ENCODE assay signal across 1 cellular context in genomic region chr19:7871530-7872305, GRCh38.
TF ChIP-seq lines count a peak whose summit lies in the region.

No MANE protein-coding gene starts in this region.

TF ChIP-seq in HepG2, 621 proteins besides CTCF, POLR2A, EP300 and RAD21 (continued from another document):
- TF ChIP-seq POGK (CRISPR knock-in tag; conservative IDR thresholded peaks at IDR 0.05) (peak; percentile 41; the same call in 1 of the 2 replicates), E2F2 (CRISPR knock-in tag; IDR thresholded peaks at IDR 0.05; ENCODE audit: borderline replicate concordance) (no peak), ZNF451 (CRISPR knock-in tag; IDR thresholded peaks at IDR 0.05) (no peak), ZNF749 (CRISPR knock-in tag; IDR thresholded peaks at IDR 0.05; ENCODE audit: borderline replicate concordance) (no peak)
